8 cellular contexts compared by ENCODE assay signal in the genomic region with DNA sequence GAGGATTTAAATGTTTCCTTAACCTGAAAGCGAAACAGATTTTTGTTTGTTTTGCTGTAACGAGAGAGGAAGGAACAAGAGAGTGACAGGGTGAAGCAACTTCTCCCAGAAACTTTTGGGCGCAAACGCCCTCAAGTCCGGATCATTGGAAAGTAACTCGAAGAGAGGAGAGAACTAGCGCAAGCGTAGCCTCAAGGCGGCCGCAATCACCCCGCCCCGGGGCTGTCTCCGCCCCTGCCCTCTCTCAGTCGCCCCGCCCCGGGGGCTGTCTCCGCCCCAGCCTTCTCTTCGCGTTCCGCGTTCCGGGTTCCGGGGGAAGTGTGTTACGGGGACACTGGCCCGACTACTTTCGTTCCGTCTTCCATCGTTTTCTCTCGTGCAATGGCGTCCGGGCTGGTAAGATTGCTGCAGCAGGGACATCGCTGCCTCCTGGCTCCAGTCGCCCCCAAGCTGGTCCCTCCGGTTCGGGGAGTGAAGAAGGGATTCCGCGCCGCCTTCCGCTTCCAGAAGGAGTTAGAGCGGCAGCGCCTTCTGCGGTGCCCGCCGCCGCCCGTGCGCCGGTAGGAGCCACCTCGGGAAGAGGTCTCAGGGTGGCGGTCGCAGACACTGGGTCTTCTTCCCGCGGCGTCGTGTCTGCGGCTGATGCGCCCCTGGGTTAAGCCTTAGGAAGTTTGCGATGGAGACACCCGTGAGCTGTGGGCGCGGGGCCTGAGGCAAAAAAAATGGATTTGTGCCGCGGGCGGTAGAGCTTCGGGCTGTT. TPM values are rescaled to one million over a fixed set of nuclear protein-coding genes. Genes with fewer than 3 reads are reported as not detected.
DNase-seq lines count a peak whose midpoint lies in the region; ATAC-seq and TF ChIP-seq lines count a peak whose summit lies in the region.

TSS of gene MRPL44 (plus strand) at position 372 of the 760 bp plus-strand sequence. CDS start at position 382, 10 bp downstream.

- DNase-seq in DND-41 (peak; percentile 94), GM23248 (peak; percentile 99), LHCN-M2 (ENCODE audit: low read depth) (peak; percentile 93), RPMI8226 (peak; percentile 94), fibroblast of gingiva (ENCODE audit: low read depth) (peak; percentile 97), naive B cell (peak; percentile 96)
- peak; percentile 96 to 97 for DNase-seq in activated T-helper 1 cell treated with anti-CD3 and anti-CD28 coated beads, Interleukin-2, amount 50 U/mL, for 16 hours (ENCODE audit: low read depth in 1 of 2, low spot score in 1 of 2)
- peak; percentile 95 for DNase-seq in stimulated activated naive B cell treated with anti-CD40 and anti-IgM and Interleukin-4, amounts not matched to agents 10 μg/mL and 1 μg/mL and 100 μg/mL, for 72 hours

- H3K9ac ChIP-seq in DND-41 (ENCODE audit: low read depth, low read length) = peak within 1 kb of the TSS; percentile 90
- H3K9ac ChIP-seq in GM23248 = peak within 1 kb of the TSS; percentile 91

- H3K4me3 Mint-ChIP-seq in naive B cell = peak within 1 kb of the TSS; percentile 92 to 99 (median 98)
- H3K4me3 Mint-ChIP-seq in stimulated activated naive B cell treated with anti-CD40 and anti-IgM and Interleukin-4, amounts not matched to agents 10 μg/mL and 1 μg/mL and 100 μg/mL, for 72 hours = peak within 1 kb of the TSS; percentile 94 to 97

- H3K27me3 Mint-ChIP-seq in naive B cell = no peaks in the 10 kb centered on the region
- no peaks in the 10 kb centered on the region for H3K27me3 Mint-ChIP-seq in stimulated activated naive B cell treated with anti-CD40 and anti-IgM and Interleukin-4, amounts not matched to agents 10 μg/mL and 1 μg/mL and 100 μg/mL, for 72 hours

- H3K36me3 Mint-ChIP-seq in naive B cell = peaks cover 7 to 12% of the 10 kb centered on the region in 2 donors
- peaks cover 14 to 25% of the 10 kb centered on the region in 2 donors for H3K36me3 Mint-ChIP-seq in stimulated activated naive B cell treated with anti-CD40 and anti-IgM and Interleukin-4, amounts not matched to agents 10 μg/mL and 1 μg/mL and 100 μg/mL, for 72 hours

- H3K27me3 ChIP-seq in DND-41 (ENCODE audit: insufficient read depth, low read length, poor library complexity) (no peaks in the 10 kb centered on the region), GM23248 (replicated peaks; ENCODE audit: insufficient read depth) (no peaks in the 10 kb centered on the region)

- H3K9me3 Mint-ChIP-seq in naive B cell = no peaks in the 10 kb centered on the region
- H3K9me3 Mint-ChIP-seq in stimulated activated naive B cell treated with anti-CD40 and anti-IgM and Interleukin-4, amounts not matched to agents 10 μg/mL and 1 μg/mL and 100 μg/mL, for 72 hours = no peaks in the 10 kb centered on the region

- H3K9me3 ChIP-seq in DND-41 (ENCODE audit: insufficient read depth, low read length, severe bottlenecking) = no peaks in the 10 kb centered on the region
- H3K9me3 ChIP-seq in GM23248 (ENCODE audit: low read depth) = no peaks in the 10 kb centered on the region

- H2AFZ ChIP-seq in DND-41 (ENCODE audit: low read depth, low read length) (peak within 1 kb of the TSS; percentile 98), GM23248 (peak within 1 kb of the TSS; percentile 89)

- peak within 1 kb of the TSS; percentile 94 to 100 for H3K4me3 ChIP-seq in DND-41 (ENCODE audit: low read depth in 1 of 2, low read length in 2 of 2)
- H3K4me3 ChIP-seq in GM23248 = peak within 1 kb of the TSS; percentile 93

- H3K79me2 ChIP-seq in DND-41 (ENCODE audit: insufficient read depth, low read length) (peaks cover 50% of the 10 kb centered on the region), GM23248 (ENCODE audit: insufficient read depth) (peaks cover 50% of the 10 kb centered on the region)

- 0 to 1% methylated on average over 61 to 65 of the region's 65 CpGs for WGBS in GM23248 (ENCODE audit: low coverage in 1 of 2, low lambda C conversion rate in 2 of 2, missing lambda C conversion rate in 2 of 2), 2 experiments

- H3K4me2 ChIP-seq in DND-41 (ENCODE audit: insufficient read depth, low read length) (peak within 1 kb of the TSS; percentile 91), GM23248 (ENCODE audit: unreplicated experiment) (peak within 1 kb of the TSS; percentile 96)

- no peak for TF ChIP-seq CTCF in DND-41 (IDR thresholded peaks at IDR 0.05; ENCODE audit: borderline replicate concordance, extremely low read depth, low read length, poor library complexity, severe bottlenecking)

- peaks cover 36 to 60% (median 42%) of the 10 kb centered on the region in 3 donors for H3K4me1 Mint-ChIP-seq in naive B cell
- H3K4me1 Mint-ChIP-seq in stimulated activated naive B cell treated with anti-CD40 and anti-IgM and Interleukin-4, amounts not matched to agents 10 μg/mL and 1 μg/mL and 100 μg/mL, for 72 hours = peaks cover 26 to 50% of the 10 kb centered on the region in 2 donors

- peak; percentile 99 for ATAC-seq in DND-41 (ENCODE audit: insufficient read depth, low read depth)
- ATAC-seq in naive B cell (ENCODE audit: low read depth in 2 of 2) = peak; percentile 98 to 99
- ATAC-seq in stimulated activated naive B cell treated with anti-CD40 and anti-IgM and Interleukin-4, amounts not matched to agents 10 μg/mL and 1 μg/mL and 100 μg/mL, for 72 hours (replicated peaks) = peak; percentile 99 to 100

- peaks cover 14% of the 10 kb centered on the region; the same call in 1 of the 2 replicates for H3F3A ChIP-seq in GM23248 (ENCODE audit: insufficient read depth)

- H4K20me1 ChIP-seq in DND-41 (ENCODE audit: insufficient read depth, low read length) = peaks cover 19% of the 10 kb centered on the region; the same call in 1 of the 2 replicates
- H4K20me1 ChIP-seq in GM23248 (ENCODE audit: insufficient read depth) = no peaks in the 10 kb centered on the region

- in situ Hi-C loops in GM23248 (cut with MboI) = no loop called here

- peaks cover 51% of the 10 kb centered on the region for H3K4me1 ChIP-seq in DND-41 (ENCODE audit: insufficient read depth, low read length)
- H3K4me1 ChIP-seq in GM23248 (ENCODE audit: insufficient read depth) = peaks cover 39% of the 10 kb centered on the region

- H3K36me3 ChIP-seq in DND-41 (ENCODE audit: insufficient read depth, low read length) (peaks cover 29% of the 10 kb centered on the region), GM23248 (ENCODE audit: low read depth) (0 out of 2 replicates have a peak, but pooled peaks cover 14% of the 10 kb centered on the region)

- no peaks in the 10 kb centered on the region for H3K9me2 ChIP-seq in GM23248 (ENCODE audit: insufficient read depth)

- peak within 1 kb of the TSS; percentile 95 to 99 (median 96) for H3K27ac Mint-ChIP-seq in naive B cell
- H3K27ac Mint-ChIP-seq in stimulated activated naive B cell treated with anti-CD40 and anti-IgM and Interleukin-4, amounts not matched to agents 10 μg/mL and 1 μg/mL and 100 μg/mL, for 72 hours = peak within 1 kb of the TSS; percentile 99

- H3K27ac ChIP-seq in DND-41 (ENCODE audit: low read length) (peak within 1 kb of the TSS; percentile 92), GM23248 (peak within 1 kb of the TSS; percentile 83)

RNA-seq across cellular contexts. Expression of gene MRPL44, which starts in this region (rescaled TPM):
- total RNA-seq in GM23248 (2014; rRNA removed; shearing (Covaris generic)) = 34.4 and 34.9 TPM in 2 replicates
- polyA plus RNA-seq in GM23248 (2016; fragmentation: Nextera tagmentation; extraction: Ambion mirVana) = 24.1 and 27.8 TPM in 2 replicates
- total RNA-seq in LHCN-M2 (2014; rRNA removed) = 36.2 and 38.3 TPM in 2 replicates
- 16.6 TPM for polyA plus RNA-seq in LHCN-M2 (2012)
- 10 to 100 TPM; 34.4 to 52.3 (median 38.6) TPM for polyA plus RNA-seq in naive B cell (ENCODE audit: low read depth in 6 of 6)

Comparison
In these comparisons a context has a peak if more than half of its experiments do, and no peak if none do; other contexts are left out.
1. Peak in every context shown above with its lines: DNase-seq, ATAC-seq, H3K4me3 ChIP-seq and H3K27ac ChIP-seq.